Comparison of ENCODE assay signal across 8 cellular contexts in the genomic region with DNA sequence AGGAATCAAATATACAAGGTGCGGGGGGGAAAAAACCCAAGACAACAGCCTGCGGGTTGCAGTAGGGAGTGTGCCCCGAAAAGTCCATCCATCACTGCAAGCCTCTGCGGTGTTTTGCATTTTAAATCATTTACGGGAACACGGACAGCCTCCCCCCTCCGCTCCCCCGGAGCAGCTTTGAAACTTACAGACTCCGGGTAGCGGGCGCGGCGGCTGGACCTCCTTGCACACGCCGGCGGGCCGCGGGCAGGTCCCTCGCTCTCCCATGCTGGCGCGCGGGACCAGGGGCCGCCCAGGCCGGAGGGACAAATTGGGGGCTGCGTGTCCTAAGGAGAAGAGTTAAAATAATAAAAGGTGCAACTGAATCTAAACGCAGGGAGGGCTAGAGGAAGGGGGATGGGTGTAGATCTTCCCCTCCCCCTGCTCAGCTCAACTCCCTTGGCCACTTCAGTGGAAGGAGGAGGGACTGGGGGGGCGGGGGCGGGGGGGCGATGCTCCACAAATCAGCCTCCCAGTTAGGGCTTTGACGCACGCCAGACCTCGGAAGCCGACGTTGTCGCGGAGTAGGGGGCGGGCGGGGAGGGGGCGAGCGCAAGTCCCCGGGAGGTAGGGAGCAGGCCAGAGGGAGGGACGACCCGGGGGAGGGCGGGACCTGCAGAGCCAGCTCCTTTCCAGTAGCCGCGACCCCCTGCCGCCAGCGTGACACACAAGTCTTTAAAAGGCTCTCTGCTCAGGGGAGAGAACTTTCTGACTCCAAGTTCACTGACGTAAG. TPM values are rescaled to one million over a fixed set of nuclear protein-coding genes. Genes with fewer than 3 reads are reported as not detected.
A peak's percentile ranks its signal among the peaks of the same experiment; 100 is the strongest.
DNase-seq lines count a peak whose midpoint lies in the region; ATAC-seq lines count a peak whose summit lies in the region.

Gene KCNJ8 (minus strand): TSS at position 349 of the 772 bp plus-strand sequence. CDS start 1,090 bp downstream, outside the sequence.

- 1 to 2% (median 1%) methylated on average over 47 to 49 of the region's 49 CpGs for WGBS in adipose tissue, 3 donors

- no peak within 1 kb of the TSS for H3K27ac ChIP-seq in adipose tissue (ENCODE audit: low read depth, low read length)

- no peak for ATAC-seq in HG02840 (IDR thresholded peaks at IDR 0.05; ENCODE audit: low FRiP score, unreplicated experiment)

- DNase-seq in stimulated activated CD4-positive, alpha-beta T cell treated with anti-CD3 and anti-CD28 coated beads, Interleukin-12 subunit alpha, Interleukin-12 subunit beta, amount 100 ng/mL, for 4 hours = peak; percentile 1
- no peak for DNase-seq in stimulated activated CD4-positive, alpha-beta T cell treated with anti-CD3 and anti-CD28 coated beads, Interleukin-2, amount 100 ng/mL, for 48 hours
- peak; percentile 38 for DNase-seq in hepatic stellate cell (ENCODE audit: low spot score)
- peak; percentile 60 for DNase-seq in putamen (ENCODE audit: low spot score)
- no peak for DNase-seq in GM19238 (ENCODE audit: insufficient read length, low spot score)
- no peak for DNase-seq in NAMALWA (ENCODE audit: low spot score)

RNA-seq across cellular contexts. Expression of gene KCNJ8, which starts in this region (rescaled TPM):
- 10 to 100 TPM; 11.5 to 32.3 (median 17.2) TPM for polyA plus RNA-seq in adipose tissue

Comparison
In these comparisons a context has a peak if more than half of its experiments do, and no peak if none do; other contexts are left out.
1. DNase-seq: peak in stimulated activated CD4-positive, alpha-beta T cell treated with anti-CD3 and anti-CD28 coated beads, Interleukin-12 subunit alpha, Interleukin-12 subunit beta, amount 100 ng/mL, for 4 hours (single experiment), hepatic stellate cell (single experiment) and putamen (single experiment); none in stimulated activated CD4-positive, alpha-beta T cell treated with anti-CD3 and anti-CD28 coated beads, Interleukin-2, amount 100 ng/mL, for 48 hours (0 of 2), GM19238 (single experiment) and NAMALWA (single experiment).